ENCODE assay signal across 23 cellular contexts in the genomic region with DNA sequence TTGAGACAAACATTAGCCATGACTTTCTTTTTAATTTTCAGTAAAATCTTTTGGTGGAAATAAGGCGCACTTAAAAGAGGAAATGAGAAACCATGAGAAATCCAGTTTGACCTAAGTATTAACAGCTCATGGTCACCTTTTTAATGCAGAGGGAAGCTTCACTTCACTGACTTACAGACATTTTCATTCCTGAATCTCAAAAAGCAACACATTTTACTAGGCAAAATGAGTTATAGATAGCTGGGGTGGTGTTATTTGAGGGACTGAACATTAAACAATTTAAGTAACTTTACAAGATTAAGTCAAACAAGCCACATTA.
DNase-seq lines count a peak whose midpoint lies in the region; ATAC-seq, FAIRE-seq and TF ChIP-seq lines count a peak whose summit lies in the region.
"Had no signal": no experiment of that assay in that cellular context is flagged by ENCODE, and none has a peak within 500 bp of the region (broad histone marks: within the 10 kb centered on the region; RNA-seq: fewer than 3 reads in every experiment).

No MANE protein-coding gene starts in this region.

- no peaks in the 10 kb centered on the region for H3K27me3 Mint-ChIP-seq in type B pancreatic cell
- H3K27me3 Mint-ChIP-seq: naive thymus-derived CD8-positive, alpha-beta T cell had no signal

- no peak for TF ChIP-seq POLR2A in A549 (IDR thresholded peaks at IDR 0.05; ENCODE audit: low read length)

- no peak for ATAC-seq in A549
- no peak for ATAC-seq in HG02610 (IDR thresholded peaks at IDR 0.05; ENCODE audit: unreplicated experiment)
- ATAC-seq: activated T-cell treated with anti-CD3 and anti-CD28 coated beads, Interleukin-2, amount 50 U/mL, for 4 hours; heart right ventricle; naive thymus-derived CD8-positive, alpha-beta T cell; Right ventricle myocardium inferior had no signal

- peaks cover 5% of the 10 kb centered on the region for H3K9me3 Mint-ChIP-seq in type B pancreatic cell

- no peak overlapping the region for H3K4me3 Mint-ChIP-seq in type B pancreatic cell
- H3K4me3 Mint-ChIP-seq: activated T-cell treated with anti-CD3 and anti-CD28 coated beads, Interleukin-2, amount 50 U/mL, for 4 hours; naive thymus-derived CD8-positive, alpha-beta T cell had no signal

- peaks cover 22% of the 10 kb centered on the region for H3K36me3 Mint-ChIP-seq in type B pancreatic cell
- H3K36me3 Mint-ChIP-seq: naive thymus-derived CD8-positive, alpha-beta T cell had no signal

- peak overlapping the region; percentile 26 to 49; a peak in 4 of 6 replicates for H3K27ac ChIP-seq in A549
- peak overlapping the region; percentile 59 for H3K27ac ChIP-seq in HUES48 (ENCODE audit: low read depth, low read length)
- H3K27ac ChIP-seq in SJSA1 = peak overlapping the region; percentile 5; the same call in 1 of the 2 replicates
- H3K27ac ChIP-seq in mesodermal cell (ENCODE audit: low read depth, low read length, severe bottlenecking) = peak overlapping the region; percentile 46
- H3K27ac ChIP-seq: BLaER1, epithelial cell of prostate, heart right ventricle had no signal

- H3K4me3 ChIP-seq in A549 (no peak overlapping the region), HUES48 (ENCODE audit: low read depth, low read length) (no peak overlapping the region), SJSA1 (no peak overlapping the region), mesodermal cell (ENCODE audit: extremely low read depth, insufficient read depth, low read length, poor library complexity, severe bottlenecking) (no peak overlapping the region)
- H3K4me3 ChIP-seq: BLaER1, heart right ventricle had no signal

- H3K9me3 ChIP-seq in A549 = no peaks in the 10 kb centered on the region
- no peaks in the 10 kb centered on the region for H3K9me3 ChIP-seq in HUES48 (ENCODE audit: control insufficient read depth, insufficient read depth, low read length)
- H3K9me3 ChIP-seq in SJSA1 (replicated peaks) = no peaks in the 10 kb centered on the region
- no peaks in the 10 kb centered on the region for H3K9me3 ChIP-seq in mesodermal cell (ENCODE audit: control insufficient read depth, low read length)
- H3K9me3 ChIP-seq: BLaER1, heart right ventricle had no signal

- peaks cover 19% of the 10 kb centered on the region for H3K4me1 Mint-ChIP-seq in type B pancreatic cell (ENCODE audit: unreplicated experiment)
- H3K4me1 Mint-ChIP-seq: naive thymus-derived CD8-positive, alpha-beta T cell had no signal

- H3K4me2 ChIP-seq in A549 = peak overlapping the region; percentile 61
- H3K4me2 ChIP-seq: BLaER1 had no signal

- no peak overlapping the region for H3K9ac ChIP-seq in HUES48 (ENCODE audit: low read depth, low read length)
- H3K9ac ChIP-seq: BLaER1 had no signal

- no peak for FAIRE-seq in A549 (lab: Jason Lieb, UNC)
- FAIRE-seq: HTR-8/SVneo had no signal

- H3K27me3 ChIP-seq in HUES48 (ENCODE audit: control insufficient read depth, insufficient read depth, low read length) = no peaks in the 10 kb centered on the region
- H3K27me3 ChIP-seq in SJSA1 (replicated peaks) = no peaks in the 10 kb centered on the region
- H3K27me3 ChIP-seq: BLaER1, heart right ventricle had no signal

- 91% methylated on average over 1 of the region's 1 CpG for WGBS in A549 (ENCODE audit: missing lambda C conversion rate)
- WGBS in mesodermal cell (ENCODE audit: insufficient coverage in 2 of 2), 2 experiments = 89% methylated on average over 1 of the region's 1 CpG; no CpG with 5 or more reads in 1 of the 2 experiments

- H3K36me3 ChIP-seq in HUES48 (ENCODE audit: control insufficient read depth, insufficient read depth, low read length) (no peaks in the 10 kb centered on the region), SJSA1 (no peaks in the 10 kb centered on the region), mesodermal cell (ENCODE audit: control insufficient read depth, insufficient read depth, low read length) (no peaks in the 10 kb centered on the region)
- H3K36me3 ChIP-seq: BLaER1, heart right ventricle had no signal

- no peak for DNase-seq in A549 (ENCODE audit: low read depth in 1 of 2, low spot score in 1 of 2)
- no peak for DNase-seq in SJSA1 (ENCODE audit: low read depth in 1 of 2, low spot score in 2 of 2)
- no peak for DNase-seq in type B pancreatic cell (ENCODE audit: extremely low spot score, unreplicated experiment)
- no peak for DNase-seq in NCI-H1092 (lab: John Stamatoyannopoulos, UW)
- DNase-seq in GM10248 (ENCODE audit: extremely low spot score) = no peak
- DNase-seq: activated naive CD4-positive, alpha-beta T cell treated with Interleukin-2 at 50 U/mL for 16 hours; activated T-cell treated with anti-CD3 and anti-CD28 coated beads, Interleukin-2, amount 50 U/mL, for 4 hours; amygdala; caudate nucleus; H7; heart right ventricle; Kasumi-1; naive thymus-derived CD8-positive, alpha-beta T cell; NCI-H2081 treated with DMSO at 0.1 percent for 48 hours; NCI-H446; posterior cingulate gyrus had no signal

- no peak for TF ChIP-seq CTCF in A549 (IDR thresholded peaks at IDR 0.05)
- TF ChIP-seq CTCF in type B pancreatic cell (conservative IDR thresholded peaks at IDR 0.05) = no peak
- no peak for TF ChIP-seq CTCF in GM10248 (IDR thresholded peaks at IDR 0.05; ENCODE audit: control extremely low read depth, extremely low read depth, low read depth, missing control alignments)

- POLR2A ChIA-PET in A549 (lab: Yijun Ruan, JAX) (no interaction called here), GM10248 (lab: Yijun Ruan, JAX) (no interaction called here)

- no peak overlapping the region for H3K27ac Mint-ChIP-seq in type B pancreatic cell
- H3K27ac Mint-ChIP-seq: naive thymus-derived CD8-positive, alpha-beta T cell had no signal

- CTCF ChIA-PET in A549 (lab: Yijun Ruan, JAX) (interaction anchor here (1.8 kb wide), 1 partner anchor 19 kb away, joined by 5 read pairs; no protein-coding TSS in a partner anchor), GM10248 (lab: Yijun Ruan, JAX) (interaction anchor here (0.7 to 1.9 kb wide), 3 partner anchors 9 to 480 kb away, joined by 3 to 4 read pairs (median 3); no protein-coding TSS in a partner anchor)

- TF ChIP-seq RAD21 in A549 (conservative IDR thresholded peaks at IDR 0.05 in 1 of 2, IDR thresholded peaks at IDR 0.05 in 1 of 2) = no peak

- H3K4me1 ChIP-seq in A549 (peaks cover 75% of the 10 kb centered on the region), HUES48 (ENCODE audit: control insufficient read depth, insufficient read depth, low read length) (peaks cover 21% of the 10 kb centered on the region), SJSA1 (replicated peaks) (peaks cover 46% of the 10 kb centered on the region), mesodermal cell (ENCODE audit: control insufficient read depth, insufficient read depth, low read length, poor library complexity, severe bottlenecking) (peaks cover 13% of the 10 kb centered on the region)
- H3K4me1 ChIP-seq: BLaER1 had no signal

- no peak for TF ChIP-seq EP300 in A549 (IDR thresholded peaks at IDR 0.05)

TF ChIP-seq in A549, 52 proteins besides CTCF, POLR2A, EP300 and RAD21:
- TF ChIP-seq NPAS2 (CRISPR knock-in tag; IDR thresholded peaks at IDR 0.05; ENCODE audit: borderline replicate concordance) = no peak
- TF ChIP-seq TFCP2L1 (CRISPR knock-in tag; IDR thresholded peaks at IDR 0.05) = no peak
- no peak for TF ChIP-seq MAZ (IDR thresholded peaks at IDR 0.05; ENCODE audit: borderline replicate concordance, low read depth, low read length)
TF ChIP-seq in A549: peak in this region for 0.

Comparison
In these comparisons a context has a peak if more than half of its experiments do, and no peak if none do; other contexts are left out.
1. H3K27ac ChIP-seq: peak in every context shown above with its lines; median percentile 59 in HUES48; 46 in mesodermal cell; 38 in A549; 5 in SJSA1.